In the genomic region with DNA sequence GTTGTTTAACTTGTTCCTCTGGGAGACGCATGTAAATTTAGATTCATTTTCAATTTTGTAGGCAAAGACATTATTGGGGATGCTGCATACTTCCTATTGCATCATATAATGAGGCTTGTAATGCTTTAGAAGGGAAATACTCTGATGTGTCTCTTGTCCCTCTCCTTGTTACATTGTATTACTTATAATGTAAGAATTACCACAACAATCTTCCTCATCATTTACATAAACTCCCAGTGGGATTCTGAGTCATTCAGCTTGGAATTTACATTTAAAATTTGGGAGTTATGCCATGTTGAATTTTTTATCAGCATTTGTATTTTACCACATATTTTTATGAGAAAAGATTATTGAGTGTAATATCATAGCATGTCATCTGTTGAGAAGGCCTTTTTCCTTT, we compare ENCODE assay signal across 21 cellular contexts.
DNase-seq lines count a peak whose midpoint lies in the region; ATAC-seq and TF ChIP-seq lines count a peak whose summit lies in the region.
"Had no signal": no experiment of that assay in that cellular context is flagged by ENCODE, and none has a peak within 500 bp of the region (broad histone marks: within the 10 kb centered on the region; RNA-seq: fewer than 3 reads in every experiment).

No MANE protein-coding gene starts in this region.

- TF ChIP-seq CTCF in MCF 10A (IDR thresholded peaks at IDR 0.05; ENCODE audit: unreplicated experiment): no peak
- no peak for TF ChIP-seq CTCF in breast epithelium (IDR thresholded peaks at IDR 0.05)
- no peak for TF ChIP-seq CTCF in fibroblast of mammary gland (conservative IDR thresholded peaks at IDR 0.05; ENCODE audit: control insufficient read depth, insufficient read depth, low read depth, low read length)

- no peaks in the 10 kb centered on the region for H3K4me1 ChIP-seq in breast epithelium
- H3K4me1 ChIP-seq: body of pancreas, foreskin keratinocyte, left lung, upper lobe of left lung had no signal

- no peak overlapping the region for H3K27ac Mint-ChIP-seq in MCF 10A (ENCODE audit: low read depth, unreplicated experiment)
- H3K27ac Mint-ChIP-seq: CD8-positive, alpha-beta memory T cell; naive B cell had no signal

- no peaks in the 10 kb centered on the region for H3K27me3 Mint-ChIP-seq in MCF 10A (ENCODE audit: insufficient read depth, unreplicated experiment)
- H3K27me3 Mint-ChIP-seq: CD8-positive, alpha-beta memory T cell; naive B cell had no signal

- no peaks in the 10 kb centered on the region for H3K9me3 Mint-ChIP-seq in MCF 10A (ENCODE audit: unreplicated experiment)

- no peaks in the 10 kb centered on the region for H3K27me3 ChIP-seq in breast epithelium
- H3K27me3 ChIP-seq: body of pancreas, dorsolateral prefrontal cortex, foreskin keratinocyte, left lung, upper lobe of left lung had no signal

- no peak overlapping the region for H3K27ac ChIP-seq in breast epithelium
- H3K27ac ChIP-seq: body of pancreas, dorsolateral prefrontal cortex, foreskin keratinocyte, left lung, upper lobe of left lung had no signal

- H3K4me3 Mint-ChIP-seq in MCF 10A (ENCODE audit: unreplicated experiment): no peak overlapping the region
- H3K4me3 Mint-ChIP-seq: CD8-positive, alpha-beta memory T cell; naive B cell had no signal

- no peaks in the 10 kb centered on the region for H3K9me3 ChIP-seq in breast epithelium
- H3K9me3 ChIP-seq: body of pancreas, upper lobe of left lung had no signal

- H3K36me3 Mint-ChIP-seq in MCF 10A (ENCODE audit: insufficient read depth, unreplicated experiment): no peaks in the 10 kb centered on the region
- H3K36me3 Mint-ChIP-seq: CD8-positive, alpha-beta memory T cell; naive B cell had no signal

- peak; percentile 64 for ATAC-seq in SK-N-SH treated with all-trans-retinoic acid at 6 μM for 48 hours
- no peak for ATAC-seq in GM18861 (IDR thresholded peaks at IDR 0.05; ENCODE audit: unreplicated experiment)
- ATAC-seq: body of pancreas, foreskin keratinocyte, left lung had no signal

- CTCF ChIA-PET in MCF 10A (lab: Yijun Ruan, JAX): no interaction called here

- DNase-seq in MCF 10A (ENCODE audit: unreplicated experiment): peak; percentile 43
- DNase-seq in breast epithelium (ENCODE audit: low spot score in 2 of 2): no peak
- peak; percentile 91 for DNase-seq in fibroblast of mammary gland (ENCODE audit: low read depth)
- DNase-seq in smooth muscle cell of the brain vasculature (ENCODE audit: low read depth, low spot score): peak; percentile 24
- DNase-seq in NCI-H128 (lab: John Stamatoyannopoulos, UW; ENCODE audit: unreplicated experiment): no peak
- no peak for DNase-seq in stimulated activated CD4-positive, alpha-beta T cell treated with anti-CD3 and anti-CD28 coated beads, Interleukin-2, amount 100 ng/mL, for 24 hours
- DNase-seq: 8988T; activated CD4-positive, CD25-positive, alpha-beta regulatory T cell treated with anti-CD3 and anti-CD28 coated beads, Interleukin-2, amount 50 U/mL, for 72 hours; activated gamma-delta T cell treated with Interleukin-2 at 50 U/mL for 16 hours; body of pancreas; CD8-positive, alpha-beta memory T cell; dorsolateral prefrontal cortex; foreskin keratinocyte; left lung; naive B cell; NCI-H2029; NCI-H524 treated with DMSO at 0.1 percent for 48 hours; stimulated activated naive CD4-positive, alpha-beta T cell; upper lobe of left lung had no signal

- POLR2A ChIA-PET in MCF 10A (lab: Yijun Ruan, JAX): interaction anchor here (0.6 kb wide), 1 partner anchor 580 kb away, joined by 3 read pairs; no protein-coding TSS in a partner anchor

- H3K4me3 ChIP-seq in breast epithelium (no peak overlapping the region), fibroblast of mammary gland (ENCODE audit: control insufficient read depth, low read depth, low read length) (no peak overlapping the region)
- H3K4me3 ChIP-seq: body of pancreas, dorsolateral prefrontal cortex, left lung, upper lobe of left lung had no signal

- no peaks in the 10 kb centered on the region for H3K4me1 Mint-ChIP-seq in MCF 10A (ENCODE audit: insufficient read depth, unreplicated experiment)
- H3K4me1 Mint-ChIP-seq: CD8-positive, alpha-beta memory T cell; naive B cell had no signal

- BruUV-seq in MCF 10A (replicated peaks; lab: Mats Ljungman, UMichigan): no TSS peak

- H3K36me3 ChIP-seq in breast epithelium: no peaks in the 10 kb centered on the region
- H3K36me3 ChIP-seq: left lung, upper lobe of left lung had no signal

- no peak for TF ChIP-seq POLR2A in breast epithelium (IDR thresholded peaks at IDR 0.05)

- intact Hi-C loops in MCF 10A (cut with micrococcal nuclease): no loop called here
- intact Hi-C loops in breast epithelium (cut with DNase I; ENCODE audit: low total_unique reads): no loop called here

TF ChIP-seq in SK-N-SH treated with all-trans-retinoic acid at 6 μM for 48 hours, 23 proteins besides CTCF, POLR2A, EP300 and RAD21:
- TF ChIP-seq ISL1 (CRISPR knock-in tag; IDR thresholded peaks at IDR 0.05): no peak
- TF ChIP-seq, protein P1, sequence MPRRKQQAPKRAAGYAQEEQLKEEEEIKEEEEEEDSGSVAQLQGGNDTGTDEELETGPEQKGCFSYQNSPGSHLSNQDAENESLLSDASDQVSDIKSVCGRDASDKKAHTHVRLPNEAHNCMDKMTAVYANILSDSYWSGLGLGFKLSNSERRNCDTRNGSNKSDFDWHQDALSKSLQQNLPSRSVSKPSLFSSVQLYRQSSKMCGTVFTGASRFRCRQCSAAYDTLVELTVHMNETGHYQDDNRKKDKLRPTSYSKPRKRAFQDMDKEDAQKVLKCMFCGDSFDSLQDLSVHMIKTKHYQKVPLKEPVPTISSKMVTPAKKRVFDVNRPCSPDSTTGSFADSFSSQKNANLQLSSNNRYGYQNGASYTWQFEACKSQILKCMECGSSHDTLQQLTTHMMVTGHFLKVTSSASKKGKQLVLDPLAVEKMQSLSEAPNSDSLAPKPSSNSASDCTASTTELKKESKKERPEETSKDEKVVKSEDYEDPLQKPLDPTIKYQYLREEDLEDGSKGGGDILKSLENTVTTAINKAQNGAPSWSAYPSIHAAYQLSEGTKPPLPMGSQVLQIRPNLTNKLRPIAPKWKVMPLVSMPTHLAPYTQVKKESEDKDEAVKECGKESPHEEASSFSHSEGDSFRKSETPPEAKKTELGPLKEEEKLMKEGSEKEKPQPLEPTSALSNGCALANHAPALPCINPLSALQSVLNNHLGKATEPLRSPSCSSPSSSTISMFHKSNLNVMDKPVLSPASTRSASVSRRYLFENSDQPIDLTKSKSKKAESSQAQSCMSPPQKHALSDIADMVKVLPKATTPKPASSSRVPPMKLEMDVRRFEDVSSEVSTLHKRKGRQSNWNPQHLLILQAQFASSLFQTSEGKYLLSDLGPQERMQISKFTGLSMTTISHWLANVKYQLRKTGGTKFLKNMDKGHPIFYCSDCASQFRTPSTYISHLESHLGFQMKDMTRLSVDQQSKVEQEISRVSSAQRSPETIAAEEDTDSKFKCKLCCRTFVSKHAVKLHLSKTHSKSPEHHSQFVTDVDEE (CRISPR knock-in tag; IDR thresholded peaks at IDR 0.05): no peak
- TF ChIP-seq ZNF565 (CRISPR knock-in tag; conservative IDR thresholded peaks at IDR 0.05; ENCODE audit: low read depth): no peak
- no peak for TF ChIP-seq ESRRG (CRISPR knock-in tag; IDR thresholded peaks at IDR 0.05)
- TF ChIP-seq GLIS3 (CRISPR knock-in tag; IDR thresholded peaks at IDR 0.05): no peak
- no peak for TF ChIP-seq SNAI2 (CRISPR knock-in tag; IDR thresholded peaks at IDR 0.05)
- no peak for TF ChIP-seq CSDC2 (CRISPR knock-in tag; IDR thresholded peaks at IDR 0.05)

Comparison
In these comparisons a context has a peak if more than half of its experiments do, and no peak if none do; other contexts are left out.
1. DNase-seq: peak in MCF 10A (single experiment), fibroblast of mammary gland (single experiment) and smooth muscle cell of the brain vasculature (single experiment); none in breast epithelium (0 of 2), NCI-H128 (single experiment) and stimulated activated CD4-positive, alpha-beta T cell treated with anti-CD3 and anti-CD28 coated beads, Interleukin-2, amount 100 ng/mL, for 24 hours (0 of 2).